19 cellular contexts compared by ENCODE assay signal in genomic region chr1:23756676-23757075, GRCh38. TPM values are rescaled to one million over a fixed set of nuclear protein-coding genes. Genes with fewer than 3 reads are reported as not detected.
DNase-seq lines count a peak whose midpoint lies in the region; ATAC-seq, FAIRE-seq and TF ChIP-seq lines count a peak whose summit lies in the region.
"Had no signal": no experiment of that assay in that cellular context is flagged by ENCODE, and none has a peak within 500 bp of the region (broad histone marks: within the 10 kb centered on the region; RNA-seq: fewer than 3 reads in every experiment).

No MANE protein-coding gene starts in this region.

- H3K27me3 ChIP-seq in adrenal gland, result no peaks in the 10 kb centered on the region
- H3K27me3 ChIP-seq: gastroesophageal sphincter had no signal

- POLR2A ChIA-PET in activated CD8-positive, alpha-beta T cell treated with anti-CD3 and anti-CD28 coated beads, Interleukin-2, amount 10 ng/mL, durations not matched to agents 7 days and 5 days (lab: Charles Lee), result no interaction called here

- intact Hi-C loops in adrenal gland (cut with DNase I), result loop anchor here in 1 of 2 donors (10.0 kb wide), 1 partner anchor 62 kb away; the partner anchor contains the start of gene RPL11

- CTCF ChIA-PET in activated CD8-positive, alpha-beta T cell treated with anti-CD3 and anti-CD28 coated beads, Interleukin-2, amount 10 ng/mL, durations not matched to agents 7 days and 5 days (lab: Charles Lee), result interaction anchor here (0.8 to 2.2 kb wide), 3 partner anchors 8 to 260 kb away, joined by 3 to 8 read pairs (median 3); no protein-coding TSS in a partner anchor

- H3K4me1 Mint-ChIP-seq in HFFc6 (ENCODE audit: low read depth), result peaks cover 22% of the 10 kb centered on the region
- H3K4me1 Mint-ChIP-seq in activated CD8-positive, alpha-beta T cell treated with anti-CD3 and anti-CD28 coated beads, Interleukin-2, amount 10 ng/mL, durations not matched to agents 7 days and 5 days (ENCODE audit: low read depth), result no peaks in the 10 kb centered on the region

- peaks cover 0 to 100% of the 10 kb centered on the region in 2 donors for H3K36me3 ChIP-seq in adrenal gland (replicated peaks in 1 of 2)

- H3K9me3 ChIP-seq in adrenal gland (replicated peaks in 1 of 3), result no peaks in the 10 kb centered on the region
- H3K9me3 ChIP-seq: gastroesophageal sphincter had no signal

- H3K27me3 Mint-ChIP-seq in HFFc6 (ENCODE audit: insufficient read depth), result peaks cover 2% of the 10 kb centered on the region
- H3K27me3 Mint-ChIP-seq in activated CD8-positive, alpha-beta T cell treated with anti-CD3 and anti-CD28 coated beads, Interleukin-2, amount 10 ng/mL, durations not matched to agents 7 days and 5 days (ENCODE audit: low read depth), result no peaks in the 10 kb centered on the region
- H3K27me3 Mint-ChIP-seq: activated naive CD8-positive, alpha-beta T cell treated with anti-CD3 and anti-CD28 coated beads for 36 hours; dendritic cell treated with granulocyte-macrophage colony-stimulating factor and Interleukin-4, amounts not matched to agents 40 ng/mL and 50 ng/mL, for 4 days had no signal

- no peak overlapping the region for H3K27ac ChIP-seq in adrenal gland
- H3K27ac ChIP-seq: gastroesophageal sphincter had no signal

- no peak overlapping the region for H3K4me3 Mint-ChIP-seq in HFFc6
- H3K4me3 Mint-ChIP-seq in activated CD8-positive, alpha-beta T cell treated with anti-CD3 and anti-CD28 coated beads, Interleukin-2, amount 10 ng/mL, durations not matched to agents 7 days and 5 days, result no peak overlapping the region
- H3K4me3 Mint-ChIP-seq: activated naive CD8-positive, alpha-beta T cell treated with anti-CD3 and anti-CD28 coated beads for 36 hours; dendritic cell treated with granulocyte-macrophage colony-stimulating factor and Interleukin-4, amounts not matched to agents 40 ng/mL and 50 ng/mL, for 4 days; natural killer cell had no signal

- TF ChIP-seq POLR2A in adrenal gland (IDR thresholded peaks at IDR 0.05) (no peak), GM12892 (IDR thresholded peaks at IDR 0.05; ENCODE audit: low read depth, low read length) (no peak)

- no peak for TF ChIP-seq CTCF in HFFc6 (IDR thresholded peaks at IDR 0.05)
- TF ChIP-seq CTCF in adrenal gland (IDR thresholded peaks at IDR 0.05), result no peak
- no peak for TF ChIP-seq CTCF in foreskin fibroblast (IDR thresholded peaks at IDR 0.05; ENCODE audit: low read depth, low read length)

- FAIRE-seq in GM12892 (lab: Jason Lieb, UNC), result no peak
- no peak for FAIRE-seq in GM19239 (lab: Jason Lieb, UNC)
- FAIRE-seq: kidney had no signal

- H3K4me3 ChIP-seq in adrenal gland, result no peak overlapping the region
- no peak overlapping the region for H3K4me3 ChIP-seq in foreskin fibroblast (ENCODE audit: low read depth in 1 of 2, low read length in 2 of 2)
- H3K4me3 ChIP-seq: gastroesophageal sphincter had no signal

- no peaks in the 10 kb centered on the region for H3K9me3 Mint-ChIP-seq in HFFc6
- no peaks in the 10 kb centered on the region for H3K9me3 Mint-ChIP-seq in activated CD8-positive, alpha-beta T cell treated with anti-CD3 and anti-CD28 coated beads, Interleukin-2, amount 10 ng/mL, durations not matched to agents 7 days and 5 days (ENCODE audit: insufficient read depth)
- H3K9me3 Mint-ChIP-seq: activated naive CD8-positive, alpha-beta T cell treated with anti-CD3 and anti-CD28 coated beads for 36 hours; dendritic cell treated with granulocyte-macrophage colony-stimulating factor and Interleukin-4, amounts not matched to agents 40 ng/mL and 50 ng/mL, for 4 days; natural killer cell had no signal

- H3K36me3 Mint-ChIP-seq in HFFc6 (ENCODE audit: low read depth), result peaks cover 43% of the 10 kb centered on the region
- peaks cover 74% of the 10 kb centered on the region for H3K36me3 Mint-ChIP-seq in activated CD8-positive, alpha-beta T cell treated with anti-CD3 and anti-CD28 coated beads, Interleukin-2, amount 10 ng/mL, durations not matched to agents 7 days and 5 days (ENCODE audit: low read depth)

- no peak for ATAC-seq in activated CD8-positive, alpha-beta T cell treated with anti-CD3 and anti-CD28 coated beads, Interleukin-2, amount 10 ng/mL, durations not matched to agents 7 days and 5 days
- ATAC-seq: gastroesophageal sphincter, natural killer cell, right cardiac atrium, Right ventricle myocardium inferior had no signal

- peak; percentile 80 for DNase-seq in ACHN
- peak; percentile 64 for DNase-seq in HFFc6
- peak in 5 of 7 donors; percentile 18 to 45 (median 40) for DNase-seq in adrenal gland
- DNase-seq in foreskin fibroblast, result peak; percentile 62 to 80
- DNase-seq in GM12892 (ENCODE audit: insufficient read length), result no peak
- DNase-seq in putamen (ENCODE audit: low spot score), result no peak
- DNase-seq in GM19239 (ENCODE audit: insufficient read length, low spot score), result no peak
- DNase-seq in activated CD8-positive, alpha-beta T cell treated with anti-CD3 and anti-CD28 coated beads, Interleukin-2, amount 10 ng/mL, durations not matched to agents 7 days and 5 days, result no peak
- DNase-seq: activated naive CD8-positive, alpha-beta T cell treated with anti-CD3 and anti-CD28 coated beads for 36 hours; AML-193; kidney; natural killer cell; NCI-H1105 treated with DMSO at 0.1 percent for 48 hours; right cardiac atrium; stimulated activated CD4-positive, alpha-beta T cell treated with anti-CD3 and anti-CD28 coated beads, Interleukin-4, amount 100 ng/mL, for 4 hours; stimulated activated naive CD4-positive, alpha-beta T cell had no signal

- in situ Hi-C loops in ACHN (cut with HindIII; ENCODE audit: low pct_ligation_motif_present, low pct_unique_long_range_greater_than_20kb, low sequenced_read_pairs), result no loop called here

- 81 to 100% (median 87%) methylated on average over 1 to 3 of the region's 3 CpGs for WGBS in adrenal gland, 4 donors

- H3K4me1 ChIP-seq in adrenal gland (replicated peaks in 1 of 2), result peaks cover 0 to 5% of the 10 kb centered on the region in 2 donors

- peak overlapping the region; percentile 69 for H3K27ac Mint-ChIP-seq in HFFc6
- no peak overlapping the region for H3K27ac Mint-ChIP-seq in activated CD8-positive, alpha-beta T cell treated with anti-CD3 and anti-CD28 coated beads, Interleukin-2, amount 10 ng/mL, durations not matched to agents 7 days and 5 days
- H3K27ac Mint-ChIP-seq: activated naive CD8-positive, alpha-beta T cell treated with anti-CD3 and anti-CD28 coated beads for 36 hours; dendritic cell treated with granulocyte-macrophage colony-stimulating factor and Interleukin-4, amounts not matched to agents 40 ng/mL and 50 ng/mL, for 4 days; natural killer cell had no signal

RNA-seq across cellular contexts. Expression of gene ELOA, which starts 13.4 kb away (rescaled TPM):
- 10 to 100 TPM; 55.5 to 72.6 (median 59.9) TPM for total RNA-seq in HFFc6 (2021; fragmentation: NEBNext Ultra II Directional; extraction: Animal tissue kit (Norgen Biotek cat#: 25700))
- 10 to 100 TPM; 28.0 to 44.7 (median 30.9) TPM for total RNA-seq in adrenal gland
- polyA plus RNA-seq in adrenal gland, result 10 to 100 TPM; 11.5 to 37.8 (median 15.1) TPM
- 21.8 TPM for polyA plus RNA-seq in GM12892 (2012; ENCODE audit: missing spikeins)
- total RNA-seq in activated CD8-positive, alpha-beta T cell treated with anti-CD3 and anti-CD28 coated beads, Interleukin-2, amount 10 ng/mL, durations not matched to agents 7 days and 5 days, result 10 to 100 TPM; 29.2 to 31.0 TPM

RNA-seq across cellular contexts. Expression of gene PITHD1, which starts 21.5 kb away (rescaled TPM):
- total RNA-seq in HFFc6 (2021; fragmentation: NEBNext Ultra II Directional; extraction: Animal tissue kit (Norgen Biotek cat#: 25700)), result 10 to 100 TPM; 41.8 to 45.7 (median 44.8) TPM
- 10 to 100 TPM; 54.9 to 98.0 (median 63.0) TPM for total RNA-seq in adrenal gland
- 100 to 1,000 TPM in 1 of 3 donors, 10 to 100 TPM in 2; 41.9 to 104 (median 52.4) TPM for polyA plus RNA-seq in adrenal gland
- polyA plus RNA-seq in GM12892 (2012; ENCODE audit: missing spikeins), result 64.0 TPM
- total RNA-seq in activated CD8-positive, alpha-beta T cell treated with anti-CD3 and anti-CD28 coated beads, Interleukin-2, amount 10 ng/mL, durations not matched to agents 7 days and 5 days, result 10 to 100 TPM; 62.3 to 67.9 TPM

RNA-seq across cellular contexts. Expression of gene LYPLA2, which starts 34.3 kb away (rescaled TPM):
- total RNA-seq in HFFc6 (2021; fragmentation: NEBNext Ultra II Directional; extraction: Animal tissue kit (Norgen Biotek cat#: 25700)), result 10 to 100 TPM; 55.7 to 65.0 (median 59.8) TPM
- total RNA-seq in adrenal gland, result 10 to 100 TPM; 44.0 to 74.4 (median 51.6) TPM
- 10 to 100 TPM; 26.0 to 55.1 (median 48.5) TPM for polyA plus RNA-seq in adrenal gland
- 32.1 TPM for polyA plus RNA-seq in GM12892 (2012; ENCODE audit: missing spikeins)
- total RNA-seq in activated CD8-positive, alpha-beta T cell treated with anti-CD3 and anti-CD28 coated beads, Interleukin-2, amount 10 ng/mL, durations not matched to agents 7 days and 5 days, result 10 to 100 TPM; 84.2 to 88.2 TPM

RNA-seq across cellular contexts. Expression of gene GALE, which starts 43.9 kb away (rescaled TPM):
- total RNA-seq in HFFc6 (2021; fragmentation: NEBNext Ultra II Directional; extraction: Animal tissue kit (Norgen Biotek cat#: 25700)), result 10 to 100 TPM; 30.9 to 34.6 (median 33.5) TPM
- total RNA-seq in adrenal gland, result 10 to 100 TPM; 17.8 to 46.0 (median 28.4) TPM
- polyA plus RNA-seq in adrenal gland, result 10 to 100 TPM; 12.0 to 80.8 (median 59.4) TPM
- polyA plus RNA-seq in GM12892 (2012; ENCODE audit: missing spikeins), result 35.2 TPM
- 10 to 100 TPM; 27.6 to 31.9 TPM for total RNA-seq in activated CD8-positive, alpha-beta T cell treated with anti-CD3 and anti-CD28 coated beads, Interleukin-2, amount 10 ng/mL, durations not matched to agents 7 days and 5 days

Comparison
In these comparisons a context has a peak if more than half of its experiments do, and no peak if none do; other contexts are left out.
1. DNase-seq: peak in ACHN (single experiment), HFFc6 (single experiment), adrenal gland (5 of 7) and foreskin fibroblast (2 of 2); none in GM12892 (single experiment), putamen (single experiment), GM19239 (single experiment) and activated CD8-positive, alpha-beta T cell treated with anti-CD3 and anti-CD28 coated beads, Interleukin-2, amount 10 ng/mL, durations not matched to agents 7 days and 5 days (single experiment).